ENCODE assay signal across 27 cellular contexts in the genomic region with DNA sequence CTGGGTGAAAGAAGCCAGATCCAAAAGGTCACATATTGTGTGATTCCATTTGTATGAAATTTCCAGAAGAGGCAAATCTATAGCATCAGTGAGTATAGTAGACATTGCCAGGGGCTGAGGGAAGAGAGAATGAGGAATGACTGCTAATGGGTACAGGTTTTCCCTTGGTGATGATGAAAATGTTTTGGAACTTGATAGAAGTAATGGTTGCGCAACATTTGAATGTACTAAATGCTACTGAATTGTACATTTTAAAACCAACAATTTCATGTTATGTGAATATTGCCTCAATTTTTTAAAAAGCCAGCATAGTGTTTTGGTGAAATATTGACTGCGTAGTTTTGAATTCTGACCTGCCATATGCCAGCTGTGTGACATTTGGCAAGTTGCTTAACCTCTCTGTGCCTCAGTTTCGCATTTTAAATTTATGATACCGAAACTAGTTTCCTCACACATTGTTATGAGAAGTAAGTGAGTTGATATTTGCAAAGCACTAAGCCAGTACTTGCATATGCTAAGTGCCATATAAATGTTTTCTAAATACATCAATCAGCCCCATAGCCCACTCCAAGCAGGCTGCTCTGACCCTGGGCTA.
"Had no signal": no experiment of that assay in that cellular context is flagged by ENCODE, and none has a peak within 500 bp of the region (broad histone marks: within the 10 kb centered on the region; RNA-seq: fewer than 3 reads in every experiment).

No MANE protein-coding gene starts in this region.

- H3K4me3 Mint-ChIP-seq: dendritic cell treated with granulocyte-macrophage colony-stimulating factor and Interleukin-4, amounts not matched to agents 40 ng/mL and 50 ng/mL, for 4 days; endodermal cell; memory B cell; natural killer cell; stimulated activated naive CD8-positive, alpha-beta T cell treated with anti-CD3 and anti-CD28 coated beads, Interleukin-15, amount 100 ng/mL, for 72 hours had no signal

- H3K27me3 ChIP-seq: hepatocyte, ovary, vagina had no signal

- H3K4me1 Mint-ChIP-seq: memory B cell; natural killer cell; stimulated activated naive CD8-positive, alpha-beta T cell treated with anti-CD3 and anti-CD28 coated beads, Interleukin-15, amount 100 ng/mL, for 72 hours had no signal

- DNase-seq: effector CD8-positive, alpha-beta T cell; endodermal cell; heart left ventricle; kidney; natural killer cell; occipital lobe; ovary; posterior cingulate gyrus; psoas muscle; right cardiac atrium; spleen; stimulated activated CD4-positive, alpha-beta T cell treated with anti-CD3 and anti-CD28 coated beads, Interleukin-2, amount 100 ng/mL, for 48 hours; stimulated activated naive CD4-positive, alpha-beta T cell; stimulated activated naive CD8-positive, alpha-beta T cell treated with anti-CD3 and anti-CD28 coated beads, Interleukin-15, amount 100 ng/mL, for 72 hours; transverse colon had no signal

- H3K4me2 ChIP-seq: hepatocyte had no signal

- H3K27ac Mint-ChIP-seq: dendritic cell treated with granulocyte-macrophage colony-stimulating factor and Interleukin-4, amounts not matched to agents 40 ng/mL and 50 ng/mL, for 4 days; endodermal cell; memory B cell; natural killer cell; stimulated activated naive CD8-positive, alpha-beta T cell treated with anti-CD3 and anti-CD28 coated beads, Interleukin-15, amount 100 ng/mL, for 72 hours had no signal

- H3K9me3 Mint-ChIP-seq: dendritic cell treated with granulocyte-macrophage colony-stimulating factor and Interleukin-4, amounts not matched to agents 40 ng/mL and 50 ng/mL, for 4 days; endodermal cell; natural killer cell; stimulated activated naive CD8-positive, alpha-beta T cell treated with anti-CD3 and anti-CD28 coated beads, Interleukin-15, amount 100 ng/mL, for 72 hours had no signal

- ATAC-seq: foreskin keratinocyte; gastroesophageal sphincter; heart left ventricle; left lobe of liver; natural killer cell; psoas muscle; right cardiac atrium; stimulated activated naive CD8-positive, alpha-beta T cell treated with anti-CD3 and anti-CD28 coated beads, Interleukin-15, amount 100 ng/mL, for 72 hours had no signal

- H3K27ac ChIP-seq: epithelial cell of prostate, esophagus muscularis mucosa, foreskin keratinocyte, gastroesophageal sphincter, heart left ventricle, hepatocyte, ovary, psoas muscle, skin epidermis, spleen, suprapubic skin, transverse colon, vagina had no signal

- FAIRE-seq: kidney had no signal

- H3K36me3 ChIP-seq: esophagus muscularis mucosa, gastroesophageal sphincter, heart left ventricle, ovary, spleen, suprapubic skin, transverse colon, vagina had no signal

- H3K4me3 ChIP-seq: esophagus muscularis mucosa, gastroesophageal sphincter, heart left ventricle, hepatocyte, lung, ovary, psoas muscle, skin epidermis, spleen, suprapubic skin, transverse colon, vagina had no signal

- H3K36me3 Mint-ChIP-seq: memory B cell, natural killer cell had no signal

- H3K9me3 ChIP-seq: esophagus muscularis mucosa, gastroesophageal sphincter, ovary, suprapubic skin, transverse colon, vagina had no signal

- H3K4me1 ChIP-seq: esophagus muscularis mucosa, foreskin keratinocyte, gastroesophageal sphincter, heart left ventricle, psoas muscle, spleen, suprapubic skin, transverse colon had no signal
